Comparison of ENCODE assay signal across 28 cellular contexts in genomic region chr19:4533835-4534424, GRCh38. TPM values are rescaled to one million over a fixed set of nuclear protein-coding genes. Genes with fewer than 3 reads are reported as not detected.
A peak's percentile ranks its signal among the peaks of the same experiment; 100 is the strongest.
DNase-seq lines count a peak whose midpoint lies in the region; ATAC-seq, FAIRE-seq and TF ChIP-seq lines count a peak whose summit lies in the region.
"Had no signal": no experiment of that assay in that cellular context is flagged by ENCODE, and none has a peak within 500 bp of the region (broad histone marks: within the 10 kb centered on the region; RNA-seq: fewer than 3 reads in every experiment).

No MANE protein-coding gene starts in this region.

- H3K27me3 ChIP-seq in heart right ventricle (peaks cover 0 to 9% (median 0%) of the 10 kb centered on the region in 7 donors), right cardiac atrium (ENCODE audit: control insufficient read depth, insufficient read depth) (no peaks in the 10 kb centered on the region), adipocyte (replicated peaks; ENCODE audit: control insufficient read depth, insufficient read depth, low read length) (peaks cover 42% of the 10 kb centered on the region), neuronal stem cell (ENCODE audit: control insufficient read depth in 3 of 3, insufficient read depth in 3 of 3, low read depth in 1 of 3, low read length in 3 of 3) (peaks cover 0 to 13% (median 7%) of the 10 kb centered on the region in 3 experiments), mammary epithelial cell (ENCODE audit: insufficient read depth, low read length) (peaks cover 2% of the 10 kb centered on the region)

- no peaks in the 10 kb centered on the region for H3K4me1 Mint-ChIP-seq in type B pancreatic cell (ENCODE audit: unreplicated experiment)

- peak overlapping the region; percentile 2 for H2AK5ac ChIP-seq in neuronal stem cell (ENCODE audit: low read depth, low read length)

- no peak overlapping the region for H3K4me2 ChIP-seq in neuronal stem cell (ENCODE audit: insufficient read depth, low read length, poor library complexity, severe bottlenecking)
- no peak overlapping the region for H3K4me2 ChIP-seq in mammary epithelial cell (ENCODE audit: insufficient read depth, low read depth, low read length)
- H3K4me2 ChIP-seq: BLaER1 had no signal

- H3K18ac ChIP-seq in neuronal stem cell (ENCODE audit: low read length), result peak overlapping the region; percentile 67

- H2BK12ac ChIP-seq in neuronal stem cell (ENCODE audit: low read length), result no peak overlapping the region

- intact Hi-C loops in heart right ventricle (cut with DNase I) (no loop called here), right cardiac atrium (cut with DNase I) (no loop called here), mammary epithelial cell (cut with micrococcal nuclease) (no loop called here)

- H4K91ac ChIP-seq in neuronal stem cell (ENCODE audit: low read depth, low read length, poor library complexity), result no peak overlapping the region

- ATAC-seq in heart right ventricle (no peak), right cardiac atrium (no peak)

- H3K27ac ChIP-seq in heart right ventricle, result peak overlapping the region in 6 of 10 donors; percentile 59 to 84 (median 74)
- H3K27ac ChIP-seq in right cardiac atrium (ENCODE audit: low read length), result no peak overlapping the region
- no peak overlapping the region for H3K27ac ChIP-seq in neuronal stem cell (replicated peaks; ENCODE audit: low read length)
- no peak overlapping the region for H3K27ac ChIP-seq in mammary epithelial cell (ENCODE audit: insufficient read depth, low read depth, low read length)
- H3K27ac ChIP-seq: BLaER1, RWPE1 had no signal

- H3K79me2 ChIP-seq in mammary epithelial cell (ENCODE audit: insufficient read depth, low read length), result no peaks in the 10 kb centered on the region

- H2BK120ac ChIP-seq in neuronal stem cell (ENCODE audit: low read depth, low read length), result no peak overlapping the region

- no peaks in the 10 kb centered on the region for H3K36me3 ChIP-seq in heart right ventricle
- H3K36me3 ChIP-seq in adipocyte (ENCODE audit: control insufficient read depth, insufficient read depth, low read length, severe bottlenecking), result no peaks in the 10 kb centered on the region
- H3K36me3 ChIP-seq in neuronal stem cell (replicated peaks in 1 of 2; ENCODE audit: control insufficient read depth in 2 of 2, insufficient read depth in 2 of 2, low read length in 2 of 2), result no peaks in the 10 kb centered on the region
- no peaks in the 10 kb centered on the region for H3K36me3 ChIP-seq in mammary epithelial cell (ENCODE audit: insufficient read depth, low read length)
- H3K36me3 ChIP-seq: BLaER1 had no signal

- H3K9me3 ChIP-seq in heart right ventricle (no peaks in the 10 kb centered on the region), right cardiac atrium (ENCODE audit: control insufficient read depth, low read length) (no peaks in the 10 kb centered on the region), adipocyte (ENCODE audit: control insufficient read depth, low read length) (no peaks in the 10 kb centered on the region), neuronal stem cell (replicated peaks in 1 of 2; ENCODE audit: control insufficient read depth in 2 of 2, insufficient read depth in 1 of 2, low read depth in 1 of 2, low read length in 2 of 2) (no peaks in the 10 kb centered on the region), mammary epithelial cell (replicated peaks; ENCODE audit: insufficient read depth, low read length) (no peaks in the 10 kb centered on the region)
- H3K9me3 ChIP-seq: BLaER1 had no signal

- no peak overlapping the region for H3K23ac ChIP-seq in neuronal stem cell (ENCODE audit: low read depth, low read length, poor library complexity)

- H3K4me1 ChIP-seq in heart right ventricle (peaks cover 0 to 37% (median 14%) of the 10 kb centered on the region in 9 donors), right cardiac atrium (ENCODE audit: control insufficient read depth, insufficient read depth, low read length) (no peaks in the 10 kb centered on the region), adipocyte (ENCODE audit: control insufficient read depth, insufficient read depth, low read length) (peaks cover 13% of the 10 kb centered on the region), neuronal stem cell (ENCODE audit: control insufficient read depth in 2 of 2, insufficient read depth in 1 of 2, low read depth in 1 of 2, low read length in 2 of 2) (peaks cover 8 to 13% of the 10 kb centered on the region in 2 donors), mammary epithelial cell (ENCODE audit: insufficient read depth, low read length) (peaks cover 6% of the 10 kb centered on the region)

- no peak overlapping the region for H3K14ac ChIP-seq in neuronal stem cell (ENCODE audit: low read length)

- CTCF ChIA-PET in mammary epithelial cell (lab: Charles Lee; ENCODE audit: low non-redundant PET), result interaction anchor here (1.0 kb wide), 1 partner anchor 9 kb away, joined by 3 read pairs; no protein-coding TSS in a partner anchor

- BruUV-seq in mammary epithelial cell (replicated peaks; lab: Mats Ljungman, UMichigan), result no TSS peak

- H3K9ac ChIP-seq in adipocyte (ENCODE audit: low read length), result no peak overlapping the region
- no peak overlapping the region for H3K9ac ChIP-seq in neuronal stem cell (ENCODE audit: low read depth, low read length, poor library complexity)
- no peak overlapping the region for H3K9ac ChIP-seq in mammary epithelial cell (ENCODE audit: insufficient read depth, low read length)
- H3K9ac ChIP-seq: BLaER1 had no signal

- in situ Hi-C loops in mammary epithelial cell (cut with MboI; ENCODE audit: low sequenced_read_pairs in 2 of 2), result no loop called here

- dilution Hi-C loops in mammary epithelial cell (cut with HindIII; ENCODE audit: low sequenced_read_pairs), result no loop called here

- DNase-seq in heart right ventricle, result no peak
- DNase-seq in right cardiac atrium, result no peak
- DNase-seq in adipocyte (ENCODE audit: low read depth), result no peak
- DNase-seq in neuronal stem cell (ENCODE audit: low spot score), result no peak
- peak; percentile 66 for DNase-seq in type B pancreatic cell (ENCODE audit: extremely low spot score, unreplicated experiment)
- DNase-seq in HTR-8/SVneo (ENCODE audit: insufficient read length, low spot score), result no peak
- DNase-seq in mammary epithelial cell, result no peak
- no peak for DNase-seq in GF-D8 (lab: John Stamatoyannopoulos, UW)
- DNase-seq: 8988T; CD4-positive, CD25-positive, alpha-beta regulatory T cell; KBM-7; MV-4-11; NCI-H1105; NCI-H1436 treated with DMSO at 0.1 percent for 48 hours; NCI-H1930; NCI-H446 treated with DMSO at 0.1 percent for 48 hours; NCI-H526; NCI-H82; NK-92 treated with Interleukin-12 subunit alpha and Interleukin-12 subunit beta, amount 100 ng/mL, for 24 hours had no signal

- H2BK5ac ChIP-seq in neuronal stem cell (ENCODE audit: low read length), result no peak overlapping the region

- no peak overlapping the region for H4K8ac ChIP-seq in neuronal stem cell (ENCODE audit: low read depth, low read length)

- no peak overlapping the region for H3K4ac ChIP-seq in neuronal stem cell (ENCODE audit: low read length)

- H4K20me1 ChIP-seq in mammary epithelial cell (ENCODE audit: insufficient read depth, low read length), result no peaks in the 10 kb centered on the region
- H4K20me1 ChIP-seq: BLaER1 had no signal

- no peak overlapping the region for H2BK15ac ChIP-seq in neuronal stem cell (ENCODE audit: low read length)

- H3K36me3 Mint-ChIP-seq in type B pancreatic cell, result no peaks in the 10 kb centered on the region
- H3K36me3 Mint-ChIP-seq: CD4-positive, CD25-positive, alpha-beta regulatory T cell had no signal

- peaks cover 3% of the 10 kb centered on the region for H3K79me1 ChIP-seq in neuronal stem cell (ENCODE audit: low read depth, low read length)

- H3K27me3 Mint-ChIP-seq in type B pancreatic cell, result peaks cover 3% of the 10 kb centered on the region

- H3K4me3 Mint-ChIP-seq in type B pancreatic cell, result no peak overlapping the region

- H3K27ac Mint-ChIP-seq in type B pancreatic cell, result no peak overlapping the region

- FAIRE-seq in HTR-8/SVneo (lab: Jason Lieb, UNC), result no peak
- FAIRE-seq: D721Med, G401.6, GM12878 had no signal

- WGBS in heart right ventricle, 2 donors, result 84 to 85% methylated on average over 9 of the region's 9 CpGs
- WGBS in right cardiac atrium, result 84% methylated on average over 9 of the region's 9 CpGs
- WGBS in neuronal stem cell (ENCODE audit: extremely low coverage in 2 of 2, insufficient read length in 2 of 2, insufficient replicate concordance in 1 of 2), 2 donors, result no CpG with 5 or more reads among the region's 9 CpGs
- WGBS in mammary epithelial cell (ENCODE audit: low coverage, missing lambda C conversion rate), result 68% methylated on average over 8 of the region's 9 CpGs

- H2AFZ ChIP-seq in neuronal stem cell (ENCODE audit: low read length) (no peak overlapping the region), mammary epithelial cell (ENCODE audit: low read depth, low read length) (no peak overlapping the region)

- H3K4me3 ChIP-seq in heart right ventricle (peak overlapping the region in 3 of 10 donors; percentile 30 to 40 (median 40)), right cardiac atrium (ENCODE audit: low read length) (no peak overlapping the region), adipocyte (ENCODE audit: low read length) (peak overlapping the region; percentile 74), neuronal stem cell (ENCODE audit: low read length in 2 of 2) (no peak overlapping the region), mammary epithelial cell (replicated peaks in 1 of 3; ENCODE audit: insufficient read depth in 1 of 3, low read depth in 2 of 3, low read length in 3 of 3) (no peak overlapping the region)
- H3K4me3 ChIP-seq: BLaER1, GM12878 had no signal

- no peak for TF ChIP-seq CTCF in heart right ventricle (IDR thresholded peaks at IDR 0.05)
- no peak for TF ChIP-seq CTCF in type B pancreatic cell (conservative IDR thresholded peaks at IDR 0.05)
- TF ChIP-seq CTCF in mammary epithelial cell (conservative IDR thresholded peaks at IDR 0.05 in 1 of 2, IDR thresholded peaks at IDR 0.05 in 1 of 2; ENCODE audit: extremely low read depth in 1 of 2, insufficient read depth in 1 of 2, low read depth in 1 of 2, low read length in 2 of 2), result no peak

- H3K9me3 Mint-ChIP-seq in type B pancreatic cell, result no peaks in the 10 kb centered on the region

RNA-seq across cellular contexts. Expression of gene PLIN5, which starts 1.1 kb away (rescaled TPM):
- total RNA-seq in heart right ventricle, result 100 to 1,000 TPM in 1 of 10 donors, 10 to 100 TPM in 9; 33.6 to 144 (median 45.7) TPM
- polyA plus RNA-seq in heart right ventricle, result 100 to 1,000 TPM in 1 of 2 donors, 10 to 100 TPM in 1; 25.7 to 149 TPM
- 10 to 100 TPM; 25.5 to 60.3 (median 28.2) TPM for total RNA-seq in right cardiac atrium
- polyA plus RNA-seq in right cardiac atrium, result 33.9 TPM
- polyA plus RNA-seq in neuronal stem cell (2013, experiment 1 of 2), result 2.9 TPM
- 2.9 TPM for polyA plus RNA-seq in neuronal stem cell (2013, experiment 2 of 2)
- 1.2 and 4.3 TPM in 2 replicates for total RNA-seq in type B pancreatic cell (ENCODE audit: low replicate concordance)
- under 1 TPM in 1 of 2 donors, not detected in 1; 0.19 TPM for total RNA-seq in mammary epithelial cell
- polyA plus RNA-seq in mammary epithelial cell, result not detected
- not detected for polyA minus RNA-seq in mammary epithelial cell
- total RNA-seq: CD4-positive, CD25-positive, alpha-beta regulatory T cell; MCF 10A; SK-MEL-5 had no signal

RNA-seq across cellular contexts. Expression of gene LRG1, which starts 5.9 kb away (rescaled TPM):
- total RNA-seq in heart right ventricle (1 to 10 TPM in 1 of 10 donors, under 1 TPM in 9; 0.06 to 1.3 (median 0.31) TPM), right cardiac atrium (1 to 10 TPM in 1 of 4 donors, under 1 TPM in 3; 0.20 to 1.1 (median 0.31) TPM), type B pancreatic cell (ENCODE audit: low replicate concordance) (0.21 and 1.2 TPM in 2 replicates), mammary epithelial cell (not detected)
- polyA plus RNA-seq in heart right ventricle (under 1 TPM; 0.15 to 0.29 TPM), right cardiac atrium (0.41 TPM), mammary epithelial cell (not detected)
- polyA plus RNA-seq in neuronal stem cell (2013, experiment 1 of 2), result not detected
- polyA plus RNA-seq in neuronal stem cell (2013, experiment 2 of 2), result 0.01 TPM
- polyA minus RNA-seq in mammary epithelial cell, result not detected
- total RNA-seq: LHCN-M2 had no signal

RNA-seq across cellular contexts. Expression of gene PLIN4, which starts 15.6 kb away (rescaled TPM):
- total RNA-seq in heart right ventricle (100 to 1,000 TPM; 143 to 416 (median 198) TPM), right cardiac atrium (100 to 1,000 TPM; 102 to 201 (median 112) TPM), type B pancreatic cell (ENCODE audit: low replicate concordance) (0.48 TPM in 2 replicates), mammary epithelial cell (10 to 100 TPM in 1 of 2 donors, 1 to 10 TPM in 1; 9.3 to 38.2 TPM)
- polyA plus RNA-seq in heart right ventricle (100 to 1,000 TPM in 1 of 2 donors, 10 to 100 TPM in 1; 42.0 to 225 TPM), right cardiac atrium (171 TPM), mammary epithelial cell (2.7 TPM)
- polyA plus RNA-seq in neuronal stem cell (2013, experiment 1 of 2), result 0.13 TPM
- 0.18 TPM for polyA plus RNA-seq in neuronal stem cell (2013, experiment 2 of 2)
- 7.6 TPM for polyA minus RNA-seq in mammary epithelial cell
- total RNA-seq: CD4-positive, CD25-positive, alpha-beta regulatory T cell had no signal

RNA-seq across cellular contexts. Expression of gene SEMA6B, which starts 25.6 kb away (rescaled TPM):
- total RNA-seq in heart right ventricle (10 to 100 TPM in 4 of 10 donors, 1 to 10 TPM in 6; 3.4 to 27.9 (median 9.0) TPM), right cardiac atrium (10 to 100 TPM in 1 of 4 donors, 1 to 10 TPM in 3; 4.2 to 10.4 (median 7.9) TPM), type B pancreatic cell (ENCODE audit: low replicate concordance) (1.7 and 9.5 TPM in 2 replicates), mammary epithelial cell (under 1 TPM in 1 of 2 donors, not detected in 1; 0.28 TPM)
- polyA plus RNA-seq in heart right ventricle (10 to 100 TPM in 1 of 2 donors, 1 to 10 TPM in 1; 9.1 to 12.8 TPM), right cardiac atrium (11.5 TPM), mammary epithelial cell (0.22 TPM)
- 42.5 TPM for polyA plus RNA-seq in neuronal stem cell (2013, experiment 1 of 2)
- polyA plus RNA-seq in neuronal stem cell (2013, experiment 2 of 2), result 43.0 TPM
- not detected for polyA minus RNA-seq in mammary epithelial cell
- total RNA-seq: CD4-positive, CD25-positive, alpha-beta regulatory T cell; OCI-LY7 had no signal
- polyA plus RNA-seq: CD4-positive, CD25-positive, alpha-beta regulatory T cell; GM12878 had no signal

Comparison
In these comparisons a context has a peak if more than half of its experiments do, and no peak if none do; other contexts are left out.
1. H3K27ac ChIP-seq: peak in heart right ventricle (6 of 10); none in right cardiac atrium (single experiment), neuronal stem cell (single experiment) and mammary epithelial cell (single experiment).